ENCODE assay signal across 9 cellular contexts in genomic region chr15:63597033-63597790, GRCh38. TPM values are rescaled to one million over a fixed set of nuclear protein-coding genes. Genes with fewer than 3 reads are reported as not detected.
DNase-seq lines count a peak whose midpoint lies in the region; ATAC-seq lines count a peak whose summit lies in the region.
"Had no signal": no experiment of that assay in that cellular context is flagged by ENCODE, and none has a peak within 500 bp of the region (broad histone marks: within the 10 kb centered on the region; RNA-seq: fewer than 3 reads in every experiment).

A gene with protein sequence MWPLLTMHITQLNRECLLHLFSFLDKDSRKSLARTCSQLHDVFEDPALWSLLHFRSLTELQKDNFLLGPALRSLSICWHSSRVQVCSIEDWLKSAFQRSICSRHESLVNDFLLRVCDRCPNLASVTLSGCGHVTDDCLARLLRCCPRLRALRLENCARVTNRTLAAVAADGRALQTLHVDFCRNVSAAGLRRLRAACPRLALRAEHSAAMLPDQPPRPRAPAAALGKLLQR (plus strand): TSS chr15:63597387. CDS start chr15:63597393, 6 bp downstream.

- H3K36me3 ChIP-seq in subcutaneous abdominal adipose tissue (ENCODE audit: control insufficient read depth in 5 of 5, insufficient read depth in 5 of 5, low read length in 5 of 5), result peaks cover 0 to 23% (median 13%) of the 10 kb centered on the region in 5 donors

- DNase-seq in NCI-H1417 (lab: John Stamatoyannopoulos, UW) (peak; percentile 50 to 76 (median 66)), NCI-H1417 treated with DMSO at 0.1 percent for 48 hours (lab: John Stamatoyannopoulos, UW) (no peak), left colon (peak; percentile 56 to 70), NCI-H1694 (lab: John Stamatoyannopoulos, UW) (no peak), NCI-H1694 treated with DMSO at 0.1 percent for 48 hours (lab: John Stamatoyannopoulos, UW) (no peak)
- no peak for DNase-seq in activated naive CD4-positive, alpha-beta T cell treated with anti-CD3 and anti-CD28 coated beads, Interleukin-2, amount 50 U/mL, for 72 hours (ENCODE audit: low spot score in 2 of 2)
- DNase-seq in stimulated activated CD4-positive, alpha-beta T cell treated with anti-CD3 and anti-CD28 coated beads, Interleukin-2, amount 100 ng/mL, for 24 hours, result no peak
- DNase-seq: MG63 had no signal

- peak within 1 kb of the TSS; percentile 39 to 77 for H3K27ac Mint-ChIP-seq in activated naive CD4-positive, alpha-beta T cell treated with anti-CD3 and anti-CD28 coated beads, Interleukin-2, amount 50 U/mL, for 72 hours

- no peaks in the 10 kb centered on the region for H3K9me3 ChIP-seq in subcutaneous abdominal adipose tissue (ENCODE audit: control insufficient read depth in 5 of 5, low read length in 5 of 5)
- H3K9me3 ChIP-seq: MG63 had no signal

- H3K9ac ChIP-seq in subcutaneous abdominal adipose tissue (ENCODE audit: low read length in 5 of 5), result peak within 1 kb of the TSS in 1 of 5 donors; percentile 31

- H3K9me3 Mint-ChIP-seq in activated naive CD4-positive, alpha-beta T cell treated with anti-CD3 and anti-CD28 coated beads, Interleukin-2, amount 50 U/mL, for 72 hours, result no peaks in the 10 kb centered on the region

- no peak for ATAC-seq in activated naive CD4-positive, alpha-beta T cell treated with anti-CD3 and anti-CD28 coated beads, Interleukin-2, amount 50 U/mL, for 72 hours
- peak; percentile 5 for ATAC-seq in left colon

- no peaks in the 10 kb centered on the region for H3K27me3 ChIP-seq in subcutaneous abdominal adipose tissue (ENCODE audit: control insufficient read depth in 5 of 5, insufficient read depth in 4 of 5, low read length in 5 of 5)
- H3K27me3 ChIP-seq: MG63 had no signal

- H3K27ac ChIP-seq in subcutaneous abdominal adipose tissue (ENCODE audit: low read depth, low read length), result no peak within 1 kb of the TSS

- intact Hi-C loops in left colon (cut with DNase I, micrococcal nuclease), result loop anchor here in 1 of 2 donors (5.0 kb wide), 2 partner anchors 95 to 130 kb away; partner anchors contain the start of gene USP3

- peaks cover 0 to 27% of the 10 kb centered on the region in 2 donors for H3K36me3 Mint-ChIP-seq in activated naive CD4-positive, alpha-beta T cell treated with anti-CD3 and anti-CD28 coated beads, Interleukin-2, amount 50 U/mL, for 72 hours

- peak within 1 kb of the TSS in 3 of 5 donors; percentile 13 to 49 (median 34) for H3K4me3 ChIP-seq in subcutaneous abdominal adipose tissue (ENCODE audit: low read depth in 1 of 5, low read length in 5 of 5)
- H3K4me3 ChIP-seq: MG63 had no signal

- peaks cover 8 to 54% (median 47%) of the 10 kb centered on the region in 5 donors for H3K4me1 ChIP-seq in subcutaneous abdominal adipose tissue (ENCODE audit: control insufficient read depth in 5 of 5, insufficient read depth in 5 of 5, low read length in 5 of 5)

RNA-seq across cellular contexts. Expression of the gene that starts here (rescaled TPM):
- total RNA-seq in activated naive CD4-positive, alpha-beta T cell treated with anti-CD3 and anti-CD28 coated beads, Interleukin-2, amount 50 U/mL, for 72 hours, result under 1 TPM; 0.30 to 0.80 TPM
- total RNA-seq in left colon, result 1 to 10 TPM; 2.5 to 5.4 TPM

Comparison
In these comparisons a context has a peak if more than half of its experiments do, and no peak if none do; other contexts are left out.
1. DNase-seq: peak in NCI-H1417 (3 of 3) and left colon (2 of 2); none in NCI-H1417 treated with DMSO at 0.1 percent for 48 hours (single experiment), activated naive CD4-positive, alpha-beta T cell treated with anti-CD3 and anti-CD28 coated beads, Interleukin-2, amount 50 U/mL, for 72 hours (0 of 2), NCI-H1694 (single experiment), NCI-H1694 treated with DMSO at 0.1 percent for 48 hours (single experiment) and stimulated activated CD4-positive, alpha-beta T cell treated with anti-CD3 and anti-CD28 coated beads, Interleukin-2, amount 100 ng/mL, for 24 hours (0 of 2).